Comparison of ENCODE assay signal across 20 cellular contexts in genomic region chr4:24237709-24238108, GRCh38.
DNase-seq lines count a peak whose midpoint lies in the region; ATAC-seq and TF ChIP-seq lines count a peak whose summit lies in the region.
"Had no signal": no experiment of that assay in that cellular context is flagged by ENCODE, and none has a peak within 500 bp of the region (broad histone marks: within the 10 kb centered on the region; RNA-seq: fewer than 3 reads in every experiment).

No MANE protein-coding gene starts in this region.

- peak; percentile 48 for DNase-seq in left cardiac atrium
- no peak for DNase-seq in Right ventricle myocardium superior
- DNase-seq in right cardiac atrium, result peak in 2 of 3 donors; percentile 33 to 64
- no peak for DNase-seq in Right ventricle myocardium inferior (ENCODE audit: missing footprints)
- DNase-seq in type B pancreatic cell (ENCODE audit: extremely low spot score, unreplicated experiment), result no peak
- no peak for DNase-seq in EL
- DNase-seq: AML-193; CD4-positive, alpha-beta T cell; CD8-positive, alpha-beta T cell; DMS 273 treated with DMSO at 0.1 percent for 48 hours; DMS153; DMS53; DMS79; DND-41; GF-D8 had no signal

- no peaks in the 10 kb centered on the region for H3K36me3 Mint-ChIP-seq in type B pancreatic cell
- H3K36me3 Mint-ChIP-seq: CD8-positive, alpha-beta T cell had no signal

- H3K27ac ChIP-seq in right cardiac atrium (ENCODE audit: low read length), result no peak overlapping the region
- H3K27ac ChIP-seq: 22Rv1; A549; BLaER1 treated with 17β-estradiol and CSF1 and Interleukin-3, amounts not matched to agents 10 nM and 100 nM; C4-2B had no signal

- H3K27me3 ChIP-seq in right cardiac atrium (ENCODE audit: control insufficient read depth, insufficient read depth), result no peaks in the 10 kb centered on the region
- H3K27me3 ChIP-seq: BLaER1 treated with 17β-estradiol and CSF1 and Interleukin-3, amounts not matched to agents 10 nM and 100 nM had no signal

- H3K27me3 Mint-ChIP-seq in type B pancreatic cell, result peaks cover 17% of the 10 kb centered on the region
- H3K27me3 Mint-ChIP-seq: B cell; CD4-positive, alpha-beta T cell had no signal

- H3K27ac Mint-ChIP-seq in type B pancreatic cell, result peak overlapping the region; percentile 12
- H3K27ac Mint-ChIP-seq: B cell; CD4-positive, alpha-beta T cell; CD8-positive, alpha-beta T cell had no signal

- intact Hi-C loops in left cardiac atrium (cut with DNase I) (no loop called here), Right ventricle myocardium superior (cut with DNase I) (no loop called here), right cardiac atrium (cut with DNase I) (no loop called here), Right ventricle myocardium inferior (cut with DNase I) (loop anchor here (5.0 kb wide), 1 partner anchor 40 kb away; no protein-coding TSS in a partner anchor)

- H3K4me1 ChIP-seq in right cardiac atrium (ENCODE audit: control insufficient read depth, insufficient read depth, low read length), result peaks cover 2% of the 10 kb centered on the region
- H3K4me1 ChIP-seq: A549; BLaER1 treated with 17β-estradiol and CSF1 and Interleukin-3, amounts not matched to agents 10 nM and 100 nM had no signal

- H3K9me3 ChIP-seq in right cardiac atrium (ENCODE audit: control insufficient read depth, low read length), result no peaks in the 10 kb centered on the region
- H3K9me3 ChIP-seq: A549; BLaER1 treated with 17β-estradiol and CSF1 and Interleukin-3, amounts not matched to agents 10 nM and 100 nM had no signal

- H3K4me3 ChIP-seq in right cardiac atrium (ENCODE audit: low read length), result no peak overlapping the region
- H3K4me3 ChIP-seq: A549; BLaER1 treated with 17β-estradiol and CSF1 and Interleukin-3, amounts not matched to agents 10 nM and 100 nM had no signal

- no peak overlapping the region for H3K4me3 Mint-ChIP-seq in type B pancreatic cell
- H3K4me3 Mint-ChIP-seq: B cell; CD4-positive, alpha-beta T cell; CD8-positive, alpha-beta T cell had no signal

- no peaks in the 10 kb centered on the region for H3K9me3 Mint-ChIP-seq in type B pancreatic cell
- H3K9me3 Mint-ChIP-seq: CD4-positive, alpha-beta T cell; CD8-positive, alpha-beta T cell had no signal

- no peak for TF ChIP-seq CTCF in type B pancreatic cell (conservative IDR thresholded peaks at IDR 0.05)

- 68% methylated on average over 7 of the region's 7 CpGs for WGBS in right cardiac atrium

- H3K4me1 Mint-ChIP-seq in type B pancreatic cell (ENCODE audit: unreplicated experiment), result peaks cover 9% of the 10 kb centered on the region
- H3K4me1 Mint-ChIP-seq: B cell had no signal

- ATAC-seq in left cardiac atrium (peak in 1 of 2 donors; percentile 73), Right ventricle myocardium superior (ENCODE audit: poor library complexity) (no peak), right cardiac atrium (peak; percentile 50 to 58), Right ventricle myocardium inferior (no peak)
- ATAC-seq: A549; CD8-positive, alpha-beta T cell had no signal

Comparison
In these comparisons a context has a peak if more than half of its experiments do, and no peak if none do; other contexts are left out.
1. ATAC-seq: peak in right cardiac atrium (2 of 2); none in Right ventricle myocardium superior (single experiment) and Right ventricle myocardium inferior (single experiment).
2. DNase-seq: peak in left cardiac atrium (single experiment) and right cardiac atrium (2 of 3); none in Right ventricle myocardium superior (single experiment), Right ventricle myocardium inferior (single experiment), type B pancreatic cell (single experiment) and EL (single experiment).